17 cellular contexts compared by ENCODE assay signal in the genomic region with DNA sequence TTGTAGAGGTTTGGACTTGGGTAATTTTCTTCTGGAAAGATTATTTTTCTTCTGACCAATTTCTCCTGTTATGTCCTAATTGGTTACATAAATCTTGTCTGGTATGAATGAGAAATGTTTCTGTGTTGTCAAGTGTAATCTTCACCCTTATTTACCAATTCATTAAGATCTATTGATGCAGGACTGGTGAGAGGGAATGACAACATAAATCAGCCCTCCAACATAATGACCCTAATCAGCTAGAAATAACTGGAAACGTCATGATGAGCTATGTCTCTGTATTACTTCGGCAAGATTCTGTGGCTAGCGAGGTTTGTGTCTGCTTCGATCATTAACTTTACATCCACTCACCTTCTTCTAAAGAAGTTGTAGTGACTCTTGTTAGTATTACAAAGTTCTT. TPM values are rescaled to one million over a fixed set of nuclear protein-coding genes. Genes with fewer than 3 reads are reported as not detected.
DNase-seq lines count a peak whose midpoint lies in the region; ATAC-seq and TF ChIP-seq lines count a peak whose summit lies in the region.
"Had no signal": no experiment of that assay in that cellular context is flagged by ENCODE, and none has a peak within 500 bp of the region (broad histone marks: within the 10 kb centered on the region; RNA-seq: fewer than 3 reads in every experiment).

No MANE protein-coding gene starts in this region.

- H3K27me3 ChIP-seq in OCI-LY3 (ENCODE audit: low read depth, low read length) (no peaks in the 10 kb centered on the region), hepatocyte (no peaks in the 10 kb centered on the region), stomach smooth muscle (ENCODE audit: control insufficient read depth in 1 of 2, insufficient read depth in 2 of 2, low read length in 2 of 2) (no peaks in the 10 kb centered on the region)
- H3K27me3 ChIP-seq: heart right ventricle, thyroid gland had no signal

- H3K4me3 ChIP-seq in OCI-LY3 (ENCODE audit: low read length) (peak overlapping the region; percentile 34), hepatocyte (no peak overlapping the region), stomach smooth muscle (ENCODE audit: low read length in 2 of 2) (peak overlapping the region; percentile 74 to 84)
- H3K4me3 ChIP-seq: BLaER1, thyroid gland had no signal

- H4K20me1 ChIP-seq in OCI-LY3 (ENCODE audit: insufficient read depth, low read length): no peaks in the 10 kb centered on the region
- H4K20me1 ChIP-seq in hepatocyte (ENCODE audit: insufficient read depth, poor library complexity, severe bottlenecking): no peaks in the 10 kb centered on the region
- H4K20me1 ChIP-seq: BLaER1 had no signal

- ATAC-seq in WTC11: no peak
- ATAC-seq: heart right ventricle had no signal

- DNase-seq in NCI-H1436 treated with DMSO at 0.1 percent for 48 hours (lab: John Stamatoyannopoulos, UW) (peak; percentile 72), hepatocyte (ENCODE audit: low spot score) (no peak), NCI-H345 (lab: John Stamatoyannopoulos, UW) (no peak), WTC11 (ENCODE audit: low spot score) (no peak)
- no peak for DNase-seq in activated naive CD4-positive, alpha-beta T cell treated with anti-CD3 and anti-CD28 coated beads for 36 hours
- DNase-seq: central memory CD4-positive, alpha-beta T cell; DMS53; heart right ventricle; midbrain; NCI-H226; occipital lobe; small intestine; thyroid gland had no signal

- H2AFZ ChIP-seq in OCI-LY3 (ENCODE audit: low read depth, low read length): no peak overlapping the region
- H2AFZ ChIP-seq in hepatocyte: no peak overlapping the region

- H3K9ac ChIP-seq in OCI-LY3 (ENCODE audit: low read length) (no peak overlapping the region), stomach smooth muscle (ENCODE audit: low read length in 2 of 2) (peak overlapping the region; percentile 1 to 83)
- H3K9ac ChIP-seq: BLaER1 had no signal

- TF ChIP-seq CTCF in OCI-LY3 (IDR thresholded peaks at IDR 0.05; ENCODE audit: low read depth, low read length) (no peak), hepatocyte (IDR thresholded peaks at IDR 0.05; ENCODE audit: poor library complexity) (no peak), WTC11 (IDR thresholded peaks at IDR 0.05) (no peak)

- H3K9me3 ChIP-seq in OCI-LY3 (ENCODE audit: insufficient read depth, low read length): no peaks in the 10 kb centered on the region
- H3K9me3 ChIP-seq in hepatocyte (ENCODE audit: low read depth): no peaks in the 10 kb centered on the region
- H3K9me3 ChIP-seq in stomach smooth muscle (ENCODE audit: control insufficient read depth in 2 of 2, low read length in 2 of 2): no peaks in the 10 kb centered on the region
- H3K9me3 ChIP-seq: BLaER1, heart right ventricle, thyroid gland had no signal

- H3K27me3 Mint-ChIP-seq in activated naive CD4-positive, alpha-beta T cell treated with anti-CD3 and anti-CD28 coated beads for 36 hours (ENCODE audit: low read depth): no peaks in the 10 kb centered on the region
- H3K27me3 Mint-ChIP-seq in WTC11 (ENCODE audit: low read depth): no peaks in the 10 kb centered on the region

- 67% methylated on average over 4 of the region's 4 CpGs for WGBS in hepatocyte (ENCODE audit: low lambda C conversion rate, missing lambda C conversion rate)

- no peak overlapping the region for H3K27ac ChIP-seq in OCI-LY3 (ENCODE audit: low read length)
- H3K27ac ChIP-seq in hepatocyte: no peak overlapping the region
- peak overlapping the region; percentile 85 for H3K27ac ChIP-seq in stomach smooth muscle (ENCODE audit: low read length)
- H3K27ac ChIP-seq: BLaER1 had no signal

- H3K9me3 Mint-ChIP-seq in activated naive CD4-positive, alpha-beta T cell treated with anti-CD3 and anti-CD28 coated beads for 36 hours: no peaks in the 10 kb centered on the region
- no peaks in the 10 kb centered on the region for H3K9me3 Mint-ChIP-seq in WTC11

- no peaks in the 10 kb centered on the region for H3K9me2 ChIP-seq in hepatocyte (replicated peaks; ENCODE audit: insufficient read depth)

- H3K4me1 ChIP-seq in OCI-LY3 (ENCODE audit: low read length): peaks cover 45% of the 10 kb centered on the region
- peaks cover 20% of the 10 kb centered on the region for H3K4me1 ChIP-seq in hepatocyte (ENCODE audit: insufficient read depth)
- no peaks in the 10 kb centered on the region for H3K4me1 ChIP-seq in stomach smooth muscle (ENCODE audit: control insufficient read depth, insufficient read depth, low read length)

- CTCF ChIA-PET in activated naive CD4-positive, alpha-beta T cell treated with anti-CD3 and anti-CD28 coated beads for 36 hours (lab: Charles Lee): no interaction called here
- CTCF ChIA-PET in WTC11 (lab: Charles Lee): interaction anchor here (1.0 to 1.2 kb wide), 2 partner anchors 9 to 337 kb away, joined by 4 read pairs; no protein-coding TSS in a partner anchor

- no peaks in the 10 kb centered on the region for H3K36me3 ChIP-seq in OCI-LY3 (replicated peaks; ENCODE audit: low read depth, low read length)
- no peaks in the 10 kb centered on the region for H3K36me3 ChIP-seq in hepatocyte (replicated peaks; ENCODE audit: insufficient read depth, low read depth)
- H3K36me3 ChIP-seq in stomach smooth muscle (ENCODE audit: control insufficient read depth in 2 of 2, insufficient read depth in 2 of 2, low read length in 2 of 2): no peaks in the 10 kb centered on the region
- H3K36me3 ChIP-seq: BLaER1, heart right ventricle, thyroid gland had no signal

- no peaks in the 10 kb centered on the region for H3K4me1 Mint-ChIP-seq in activated naive CD4-positive, alpha-beta T cell treated with anti-CD3 and anti-CD28 coated beads for 36 hours (ENCODE audit: low read depth)
- peaks cover 12% of the 10 kb centered on the region for H3K4me1 Mint-ChIP-seq in WTC11

- H3K79me2 ChIP-seq in OCI-LY3 (ENCODE audit: low read length) (no peaks in the 10 kb centered on the region), hepatocyte (peaks cover 14% of the 10 kb centered on the region)

- H3K36me3 Mint-ChIP-seq in activated naive CD4-positive, alpha-beta T cell treated with anti-CD3 and anti-CD28 coated beads for 36 hours (ENCODE audit: low read depth): no peaks in the 10 kb centered on the region
- no peaks in the 10 kb centered on the region for H3K36me3 Mint-ChIP-seq in WTC11

- POLR2A ChIA-PET in WTC11 (lab: Charles Lee): no interaction called here

- H3K4me2 ChIP-seq in OCI-LY3 (ENCODE audit: low read length) (peak overlapping the region; percentile 26), hepatocyte (peak overlapping the region; percentile 10)
- H3K4me2 ChIP-seq: BLaER1 had no signal

- no peak overlapping the region for H3K4me3 Mint-ChIP-seq in activated naive CD4-positive, alpha-beta T cell treated with anti-CD3 and anti-CD28 coated beads for 36 hours
- no peak overlapping the region for H3K4me3 Mint-ChIP-seq in WTC11

- intact Hi-C loops in activated naive CD4-positive, alpha-beta T cell treated with anti-CD3 and anti-CD28 coated beads for 36 hours (cut with micrococcal nuclease): no loop called here

- no peak overlapping the region for H3K27ac Mint-ChIP-seq in activated naive CD4-positive, alpha-beta T cell treated with anti-CD3 and anti-CD28 coated beads for 36 hours
- H3K27ac Mint-ChIP-seq in WTC11: no peak overlapping the region

TF ChIP-seq in WTC11, 78 proteins besides CTCF, POLR2A, EP300 and RAD21:
- TF ChIP-seq ZNF317 (CRISPR knock-in tag; IDR thresholded peaks at IDR 0.05; ENCODE audit: borderline replicate concordance, low read depth): no peak
- TF ChIP-seq CREB1 (CRISPR knock-in tag; IDR thresholded peaks at IDR 0.05): no peak
- TF ChIP-seq GRHL2 (CRISPR knock-in tag; IDR thresholded peaks at IDR 0.05; ENCODE audit: insufficient replicate concordance, severe bottlenecking): no peak
- TF ChIP-seq, protein P1, sequence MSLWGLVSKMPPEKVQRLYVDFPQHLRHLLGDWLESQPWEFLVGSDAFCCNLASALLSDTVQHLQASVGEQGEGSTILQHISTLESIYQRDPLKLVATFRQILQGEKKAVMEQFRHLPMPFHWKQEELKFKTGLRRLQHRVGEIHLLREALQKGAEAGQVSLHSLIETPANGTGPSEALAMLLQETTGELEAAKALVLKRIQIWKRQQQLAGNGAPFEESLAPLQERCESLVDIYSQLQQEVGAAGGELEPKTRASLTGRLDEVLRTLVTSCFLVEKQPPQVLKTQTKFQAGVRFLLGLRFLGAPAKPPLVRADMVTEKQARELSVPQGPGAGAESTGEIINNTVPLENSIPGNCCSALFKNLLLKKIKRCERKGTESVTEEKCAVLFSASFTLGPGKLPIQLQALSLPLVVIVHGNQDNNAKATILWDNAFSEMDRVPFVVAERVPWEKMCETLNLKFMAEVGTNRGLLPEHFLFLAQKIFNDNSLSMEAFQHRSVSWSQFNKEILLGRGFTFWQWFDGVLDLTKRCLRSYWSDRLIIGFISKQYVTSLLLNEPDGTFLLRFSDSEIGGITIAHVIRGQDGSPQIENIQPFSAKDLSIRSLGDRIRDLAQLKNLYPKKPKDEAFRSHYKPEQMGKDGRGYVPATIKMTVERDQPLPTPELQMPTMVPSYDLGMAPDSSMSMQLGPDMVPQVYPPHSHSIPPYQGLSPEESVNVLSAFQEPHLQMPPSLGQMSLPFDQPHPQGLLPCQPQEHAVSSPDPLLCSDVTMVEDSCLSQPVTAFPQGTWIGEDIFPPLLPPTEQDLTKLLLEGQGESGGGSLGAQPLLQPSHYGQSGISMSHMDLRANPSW (CRISPR knock-in tag; conservative IDR thresholded peaks at IDR 0.05; ENCODE audit: low read depth): no peak

RNA-seq across cellular contexts. Expression of gene FOXP2, which starts 3.5 kb away (rescaled TPM):
- total RNA-seq in hepatocyte (14.7 and 21.1 TPM in 2 replicates), WTC11 (2021) (0.14 to 0.39 TPM (median 0.17 TPM) in 3 replicates)
- polyA plus RNA-seq in hepatocyte: 8.1 and 10.0 TPM in 2 replicates
- total RNA-seq in activated naive CD4-positive, alpha-beta T cell treated with anti-CD3 and anti-CD28 coated beads for 36 hours: not detected
- total RNA-seq: MCF 10A had no signal

Comparison
In these comparisons a context has a peak if more than half of its experiments do, and no peak if none do; other contexts are left out.
1. RNA of gene FOXP2, which starts 3.5 kb away (total RNA-seq): 14.7 to 21.1 TPM in hepatocyte; 0.14 to 0.39 TPM in WTC11 and not detected in activated naive CD4-positive, alpha-beta T cell treated with anti-CD3 and anti-CD28 coated beads for 36 hours; every median in the first group is over 10 times any median in the second.